Comparison of ENCODE assay signal across 8 cellular contexts in genomic region chr9:37650299-37650872, GRCh38. TPM values are rescaled to one million over a fixed set of nuclear protein-coding genes. Genes with fewer than 3 reads are reported as not detected.
DNase-seq lines count a peak whose midpoint lies in the region; ATAC-seq and TF ChIP-seq lines count a peak whose summit lies in the region.

No MANE protein-coding gene starts in this region.

- H4K20me1 ChIP-seq in OCI-LY7 (ENCODE audit: insufficient read depth, low read length): no peaks in the 10 kb centered on the region

- H3K4me2 ChIP-seq in skeletal muscle satellite cell (ENCODE audit: low read length) (peak overlapping the region; percentile 96), OCI-LY7 (ENCODE audit: low read length) (no peak overlapping the region; the same call in 1 of the 2 replicates)

- ATAC-seq in GM19467 (IDR thresholded peaks at IDR 0.05; ENCODE audit: unreplicated experiment): peak; percentile 16
- no peak for ATAC-seq in GM21529 (IDR thresholded peaks at IDR 0.05; ENCODE audit: unreplicated experiment)
- no peak for ATAC-seq in omental fat pad (ENCODE audit: low FRiP score)

- H3K36me3 ChIP-seq in SK-N-MC (ENCODE audit: insufficient read depth, low read length) (no peaks in the 10 kb centered on the region), skeletal muscle satellite cell (ENCODE audit: insufficient read depth, low read length) (no peaks in the 10 kb centered on the region), OCI-LY7 (ENCODE audit: insufficient read depth, low read length) (no peaks in the 10 kb centered on the region)

- DNase-seq in SK-N-MC (ENCODE audit: low read depth, low spot score): no peak
- peak; percentile 84 for DNase-seq in glutamatergic neuron
- DNase-seq in omental fat pad (ENCODE audit: low spot score): no peak
- no peak for DNase-seq in OCI-LY7 (ENCODE audit: low spot score)
- no peak for DNase-seq in NK-92 (lab: John Stamatoyannopoulos, UW; ENCODE audit: unreplicated experiment)

- CTCF ChIA-PET in OCI-LY7 (lab: Charles Lee; ENCODE audit: unreplicated experiment): no interaction called here

- intact Hi-C loops in OCI-LY7 (cut with micrococcal nuclease; ENCODE audit: unreplicated experiment): no loop called here

- H3K27ac ChIP-seq in SK-N-MC (no peak overlapping the region), OCI-LY7 (ENCODE audit: low read depth, low read length, poor library complexity, severe bottlenecking) (no peak overlapping the region)

- peaks cover 3% of the 10 kb centered on the region for H3K27me3 Mint-ChIP-seq in glutamatergic neuron (ENCODE audit: unreplicated experiment)

- no TSS peak for BruUV-seq in OCI-LY7 (replicated peaks; lab: Mats Ljungman, UMichigan)

- H3K9ac ChIP-seq in SK-N-MC (ENCODE audit: insufficient read length): no peak overlapping the region
- H3K9ac ChIP-seq in skeletal muscle satellite cell (ENCODE audit: low read depth, low read length): no peak overlapping the region

- peak overlapping the region; percentile 54 for H3K4me3 ChIP-seq in SK-N-MC
- H3K4me3 ChIP-seq in skeletal muscle satellite cell (ENCODE audit: low read length): peak overlapping the region; percentile 74
- no peak overlapping the region for H3K4me3 ChIP-seq in OCI-LY7 (ENCODE audit: low read depth, low read length, poor library complexity, severe bottlenecking)

- peaks cover 43% of the 10 kb centered on the region for H3K4me1 Mint-ChIP-seq in glutamatergic neuron (ENCODE audit: low read depth, unreplicated experiment)

- H3K4me3 Mint-ChIP-seq in glutamatergic neuron (ENCODE audit: unreplicated experiment): peak overlapping the region; percentile 85

- H3K27ac Mint-ChIP-seq in glutamatergic neuron (ENCODE audit: unreplicated experiment): peak overlapping the region; percentile 90

- no peak overlapping the region for H2AFZ ChIP-seq in OCI-LY7 (ENCODE audit: low read length)

- TF ChIP-seq CTCF in glutamatergic neuron (IDR thresholded peaks at IDR 0.05; ENCODE audit: partially characterized antibody, unreplicated experiment) (no peak), omental fat pad (IDR thresholded peaks at IDR 0.05) (no peak), OCI-LY7 (conservative IDR thresholded peaks at IDR 0.05; ENCODE audit: low read length) (no peak)

- H3K4me1 ChIP-seq in skeletal muscle satellite cell (ENCODE audit: control insufficient read depth, insufficient read depth, low read length): peaks cover 8% of the 10 kb centered on the region
- no peaks in the 10 kb centered on the region for H3K4me1 ChIP-seq in OCI-LY7 (ENCODE audit: insufficient read depth, low read length, poor library complexity, severe bottlenecking)

- peaks cover 89% of the 10 kb centered on the region for H3K27me3 ChIP-seq in skeletal muscle satellite cell (ENCODE audit: control insufficient read depth, insufficient read depth, low read length)

- POLR2A ChIA-PET in OCI-LY7 (lab: Charles Lee): no interaction called here

- peaks cover 21% of the 10 kb centered on the region for H3K9me3 Mint-ChIP-seq in glutamatergic neuron (ENCODE audit: unreplicated experiment)

- no peaks in the 10 kb centered on the region for H3K36me3 Mint-ChIP-seq in glutamatergic neuron (ENCODE audit: unreplicated experiment)

- H3K9me3 ChIP-seq in SK-N-MC (ENCODE audit: low read depth, low read length) (no peaks in the 10 kb centered on the region), skeletal muscle satellite cell (replicated peaks; ENCODE audit: low read length) (no peaks in the 10 kb centered on the region), OCI-LY7 (ENCODE audit: low read length) (no peaks in the 10 kb centered on the region)

- no peaks in the 10 kb centered on the region for H3K9me2 ChIP-seq in OCI-LY7 (ENCODE audit: insufficient read depth, low read length)

- H3K79me2 ChIP-seq in OCI-LY7 (ENCODE audit: insufficient read depth, low read depth, low read length): no peaks in the 10 kb centered on the region

RNA-seq across cellular contexts. Expression of gene FRMPD1, which starts 0.4 kb away (rescaled TPM):
- total RNA-seq in glutamatergic neuron (ENCODE audit: unreplicated experiment) (38.1 TPM), omental fat pad (under 1 TPM in 3 of 4 donors, not detected in 1; 0.44 to 0.95 (median 0.74) TPM), OCI-LY7 (2022) (not detected in 2 replicates)
- total RNA-seq in skeletal muscle satellite cell (2012; rRNA removed): under 0.01 TPM in 1 of 2 replicates, not detected in the other
- not detected in 2 replicates for total RNA-seq in OCI-LY7 (2014; rRNA removed; shearing (Covaris generic))

RNA-seq across cellular contexts. Expression of gene TOMM5, which starts 58.0 kb away (rescaled TPM):
- total RNA-seq in glutamatergic neuron (ENCODE audit: unreplicated experiment) (52.4 TPM), omental fat pad (100 to 1,000 TPM in 1 of 4 donors, 10 to 100 TPM in 3; 91.1 to 151 (median 97.9) TPM), OCI-LY7 (2022) (124 and 132 TPM in 2 replicates)
- 231 and 281 TPM in 2 replicates for total RNA-seq in skeletal muscle satellite cell (2012; rRNA removed)
- 215 and 231 TPM in 2 replicates for total RNA-seq in OCI-LY7 (2014; rRNA removed; shearing (Covaris generic))

Comparison
In these comparisons a context has a peak if more than half of its experiments do, and no peak if none do; other contexts are left out.
1. RNA of gene FRMPD1, which starts 0.4 kb away (total RNA-seq): 38.1 TPM in glutamatergic neuron (single experiment); 0.44 to 0.95 TPM in omental fat pad and not detected in OCI-LY7; every median in the first group is over 10 times any median in the second.